11 cellular contexts compared by ENCODE assay signal in the genomic region with DNA sequence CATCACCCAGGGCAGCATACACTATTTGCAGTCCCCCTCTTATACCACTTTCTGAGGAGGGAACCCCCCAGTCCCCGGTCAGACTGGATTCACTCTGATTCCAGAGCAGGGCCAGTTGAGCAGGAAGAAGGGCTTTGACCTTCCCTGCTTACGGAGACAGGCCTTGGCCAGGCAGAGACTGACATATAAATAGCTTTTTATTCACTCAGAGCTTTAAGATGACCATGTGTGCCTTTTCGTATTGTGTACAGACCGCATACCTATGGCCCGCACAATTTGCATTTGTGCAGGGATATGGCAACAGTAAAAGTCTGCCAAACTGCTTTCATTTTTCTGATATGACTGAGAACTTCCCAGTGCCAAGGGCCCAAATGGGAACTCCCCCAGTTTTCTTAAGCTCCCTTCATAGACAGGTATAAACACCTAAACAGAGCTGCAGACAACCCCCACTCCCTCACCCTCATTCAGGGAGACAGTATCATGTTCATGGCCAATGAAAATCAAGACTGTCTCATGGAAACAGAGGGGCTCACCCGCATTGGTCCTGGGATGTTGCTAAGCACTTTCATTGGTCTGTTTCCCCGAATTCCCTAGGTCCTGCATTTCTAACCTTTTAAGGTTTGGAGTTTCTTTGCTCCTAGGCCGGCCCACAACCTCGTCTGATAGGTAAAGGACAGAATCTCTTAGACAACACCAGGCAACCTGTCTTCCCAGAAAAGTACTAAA.
A peak's percentile ranks its signal among the peaks of the same experiment; 100 is the strongest.
DNase-seq lines count a peak whose midpoint lies in the region; ATAC-seq and TF ChIP-seq lines count a peak whose summit lies in the region.
"Had no signal": no experiment of that assay in that cellular context is flagged by ENCODE, and none has a peak within 500 bp of the region (broad histone marks: within the 10 kb centered on the region; RNA-seq: fewer than 3 reads in every experiment).

No MANE protein-coding gene starts in this region.

- H3K79me2 ChIP-seq in hepatocyte, result no peaks in the 10 kb centered on the region

- TF ChIP-seq EP300 in stomach (IDR thresholded peaks at IDR 0.05), result no peak

- H3K27ac Mint-ChIP-seq in T-helper 17 cell (peak overlapping the region; percentile 21), natural killer cell (no peak overlapping the region)

- peaks cover 22% of the 10 kb centered on the region for H3K4me1 Mint-ChIP-seq in T-helper 17 cell
- H3K4me1 Mint-ChIP-seq in natural killer cell, result peaks cover 15 to 29% of the 10 kb centered on the region in 2 donors

- H3K4me3 ChIP-seq in HUES64 (ENCODE audit: low read length) (no peak overlapping the region), hepatocyte (no peak overlapping the region), stomach (no peak overlapping the region)

- H3K36me3 Mint-ChIP-seq in T-helper 17 cell (ENCODE audit: low read depth), result no peaks in the 10 kb centered on the region
- H3K36me3 Mint-ChIP-seq in natural killer cell, result no peaks in the 10 kb centered on the region

- H3K27me3 Mint-ChIP-seq in T-helper 17 cell (no peaks in the 10 kb centered on the region), natural killer cell (ENCODE audit: low read depth in 2 of 2) (peaks cover 3 to 37% of the 10 kb centered on the region in 2 donors)

- H3K9ac ChIP-seq in HUES64 (ENCODE audit: low read depth, low read length), result peak overlapping the region; percentile 59

- no peaks in the 10 kb centered on the region for H3K9me3 Mint-ChIP-seq in natural killer cell
- H3K9me3 Mint-ChIP-seq: neural crest cell had no signal

- no peaks in the 10 kb centered on the region for H3K36me3 ChIP-seq in HUES64 (ENCODE audit: insufficient read depth, low read length)
- H3K36me3 ChIP-seq in hepatocyte (replicated peaks; ENCODE audit: insufficient read depth, low read depth), result no peaks in the 10 kb centered on the region
- H3K36me3 ChIP-seq in stomach, result no peaks in the 10 kb centered on the region

- H3K4me2 ChIP-seq in hepatocyte, result no peak overlapping the region

- H3K4me1 ChIP-seq in HUES64 (ENCODE audit: insufficient read depth, low read length), result peaks cover 10% of the 10 kb centered on the region
- peaks cover 9% of the 10 kb centered on the region for H3K4me1 ChIP-seq in hepatocyte (ENCODE audit: insufficient read depth)
- peaks cover 12 to 38% (median 23%) of the 10 kb centered on the region in 4 donors for H3K4me1 ChIP-seq in stomach

- ATAC-seq in T-helper 17 cell (peak; percentile 35), natural killer cell (no peak)

- no peak for TF ChIP-seq POLR2A in stomach (IDR thresholded peaks at IDR 0.05)

- H3K9me2 ChIP-seq in hepatocyte (replicated peaks; ENCODE audit: insufficient read depth), result no peaks in the 10 kb centered on the region

- no peaks in the 10 kb centered on the region for H4K20me1 ChIP-seq in hepatocyte (ENCODE audit: insufficient read depth, poor library complexity, severe bottlenecking)

- no peak for DNase-seq in T-helper 17 cell
- DNase-seq in hepatocyte (ENCODE audit: low spot score), result no peak
- DNase-seq in stomach, result no peak
- DNase-seq in NCI-H2107 (lab: John Stamatoyannopoulos, UW), result no peak
- DNase-seq in SHP77 treated with DMSO at 0.1 percent for 48 hours (lab: John Stamatoyannopoulos, UW), result no peak
- no peak for DNase-seq in natural killer cell
- DNase-seq in NCI-H128 (lab: John Stamatoyannopoulos, UW; ENCODE audit: unreplicated experiment), result no peak
- DNase-seq: activated naive CD4-positive, alpha-beta T cell treated with anti-CD3 and anti-CD28 coated beads, Interleukin-2, amount 50 U/mL, for 16 hours; NCI-H1417 treated with DMSO at 0.1 percent for 48 hours had no signal

- H3K27ac ChIP-seq in HUES64 (ENCODE audit: low read depth, low read length), result peak overlapping the region; percentile 89
- peak overlapping the region; percentile 51 for H3K27ac ChIP-seq in hepatocyte
- peak overlapping the region in 4 of 5 donors; percentile 65 to 77 (median 75) for H3K27ac ChIP-seq in stomach

- H3K4me3 Mint-ChIP-seq in T-helper 17 cell, result peak overlapping the region; percentile 73
- no peak overlapping the region for H3K4me3 Mint-ChIP-seq in natural killer cell
- H3K4me3 Mint-ChIP-seq: neural crest cell had no signal

- no peak for TF ChIP-seq CTCF in hepatocyte (IDR thresholded peaks at IDR 0.05; ENCODE audit: poor library complexity)
- TF ChIP-seq CTCF in stomach (IDR thresholded peaks at IDR 0.05), result no peak
- TF ChIP-seq CTCF in natural killer cell (IDR thresholded peaks at IDR 0.05), result no peak

- H3K27me3 ChIP-seq in HUES64 (ENCODE audit: insufficient read depth, low read length) (no peaks in the 10 kb centered on the region), hepatocyte (no peaks in the 10 kb centered on the region), stomach (peaks cover 0 to 5% (median 0%) of the 10 kb centered on the region in 3 donors)

- intact Hi-C loops in stomach (cut with DNase I; ENCODE audit: low total_unique reads) (no loop called here), natural killer cell (cut with micrococcal nuclease) (no loop called here)

- WGBS in HUES64, result 70% methylated on average over 9 of the region's 9 CpGs
- 54% methylated on average over 9 of the region's 9 CpGs for WGBS in hepatocyte (ENCODE audit: low lambda C conversion rate, missing lambda C conversion rate)
- 37 to 59% (median 43%) methylated on average over 9 of the region's 9 CpGs for WGBS in stomach, 5 donors

- H3K9me3 ChIP-seq in HUES64 (ENCODE audit: insufficient read depth, low read depth, low read length) (no peaks in the 10 kb centered on the region), T-helper 17 cell (ENCODE audit: control insufficient read depth, low read length, poor library complexity, severe bottlenecking) (no peaks in the 10 kb centered on the region), hepatocyte (ENCODE audit: low read depth) (no peaks in the 10 kb centered on the region), stomach (no peaks in the 10 kb centered on the region)

- H2AFZ ChIP-seq in hepatocyte, result no peak overlapping the region
